13 cellular contexts compared by ENCODE assay signal in the genomic region with DNA sequence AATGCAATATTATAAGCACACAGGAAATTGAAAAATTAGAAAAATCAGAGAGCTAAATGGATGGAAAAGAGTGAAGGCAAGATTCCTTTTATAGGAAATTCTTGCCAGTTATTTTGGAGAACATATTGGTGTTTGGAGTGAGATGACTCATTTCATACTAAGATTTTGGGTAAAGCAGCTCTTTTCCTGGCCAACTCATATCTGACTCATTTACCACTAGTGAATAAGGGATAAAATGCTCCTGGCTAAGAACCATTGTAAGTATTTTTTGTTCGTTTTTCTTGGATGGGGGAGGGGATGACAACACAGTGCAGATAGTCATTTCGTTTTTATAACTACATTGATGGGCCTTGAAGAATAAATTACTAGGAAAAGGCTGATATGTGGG.
A peak's percentile ranks its signal among the peaks of the same experiment; 100 is the strongest.
DNase-seq lines count a peak whose midpoint lies in the region; ATAC-seq, FAIRE-seq and TF ChIP-seq lines count a peak whose summit lies in the region.
"Had no signal": no experiment of that assay in that cellular context is flagged by ENCODE, and none has a peak within 500 bp of the region (broad histone marks: within the 10 kb centered on the region; RNA-seq: fewer than 3 reads in every experiment).

No MANE protein-coding gene starts in this region.

- peaks cover 36% of the 10 kb centered on the region for H3K4me1 ChIP-seq in SJSA1 (replicated peaks)
- no peaks in the 10 kb centered on the region for H3K4me1 ChIP-seq in prostate gland (replicated peaks)

- H3K27ac ChIP-seq in SJSA1 (peak overlapping the region; percentile 37), prostate gland (no peak overlapping the region)

- DNase-seq in ELR (ENCODE audit: low read depth) (peak; percentile 97), SJSA1 (ENCODE audit: low read depth in 1 of 2, low spot score in 2 of 2) (peak in 1 of 2 experiments; percentile 90), fibroblast of peridontal ligament (ENCODE audit: extremely low read depth) (peak; percentile 97), pulmonary artery endothelial cell (ENCODE audit: low read depth, low spot score) (peak; percentile 48), prostate gland (ENCODE audit: low spot score) (no peak), D721Med (ENCODE audit: insufficient read length, low spot score) (no peak), GM19239 (ENCODE audit: insufficient read length, low spot score) (no peak)
- DNase-seq: activated CD4-positive, alpha-beta T cell treated with anti-CD3 and anti-CD28 coated beads, Interleukin-2, amount 10 ng/mL, durations not matched to agents 24 days and 14 days; activated naive CD8-positive, alpha-beta T cell treated with anti-CD3 and anti-CD28 coated beads, Interleukin-2, amount 50 U/mL, for 24 hours; MM.1S had no signal

- TF ChIP-seq CTCF in prostate gland (IDR thresholded peaks at IDR 0.05) (no peak), D721Med (IDR thresholded peaks at IDR 0.05; ENCODE audit: insufficient read depth, missing control alignments) (no peak)

- no peak for TF ChIP-seq POLR2A in prostate gland (IDR thresholded peaks at IDR 0.05)

- WGBS in prostate gland: 31% methylated on average over 2 of the region's 2 CpGs

- H3K9me3 ChIP-seq in SJSA1 (replicated peaks) (no peaks in the 10 kb centered on the region), prostate gland (no peaks in the 10 kb centered on the region)

- H3K4me3 ChIP-seq in SJSA1: no peak overlapping the region
- no peak overlapping the region for H3K4me3 ChIP-seq in prostate gland
- H3K4me3 ChIP-seq: skin epidermis had no signal

- H3K27me3 ChIP-seq in SJSA1 (replicated peaks) (no peaks in the 10 kb centered on the region), prostate gland (replicated peaks; ENCODE audit: insufficient read depth) (no peaks in the 10 kb centered on the region)

- FAIRE-seq in D721Med (lab: Jason Lieb, UNC) (no peak), GM19239 (lab: Jason Lieb, UNC) (no peak)

- 0 out of 2 replicates have a peak, but pooled peaks cover 2% of the 10 kb centered on the region for H3K36me3 ChIP-seq in SJSA1
- H3K36me3 ChIP-seq in prostate gland: no peaks in the 10 kb centered on the region

- no peak for ATAC-seq in HG03342 (IDR thresholded peaks at IDR 0.05; ENCODE audit: unreplicated experiment)
- ATAC-seq: activated naive CD8-positive, alpha-beta T cell treated with anti-CD3 and anti-CD28 coated beads, Interleukin-2, amount 50 U/mL, for 24 hours; stimulated activated memory B cell treated with anti-CD40 and anti-IgM and Interleukin-4, amounts not matched to agents 10 μg/mL and 1 μg/mL and 100 μg/mL, for 72 hours had no signal

- intact Hi-C loops in prostate gland (cut with DNase I): no loop called here

Comparison
In these comparisons a context has a peak if more than half of its experiments do, and no peak if none do; other contexts are left out.
1. DNase-seq: peak in ELR (single experiment), fibroblast of peridontal ligament (single experiment) and pulmonary artery endothelial cell (single experiment); none in prostate gland (single experiment), D721Med (single experiment) and GM19239 (single experiment).